ENCODE assay signal across 8 cellular contexts in the genomic region with DNA sequence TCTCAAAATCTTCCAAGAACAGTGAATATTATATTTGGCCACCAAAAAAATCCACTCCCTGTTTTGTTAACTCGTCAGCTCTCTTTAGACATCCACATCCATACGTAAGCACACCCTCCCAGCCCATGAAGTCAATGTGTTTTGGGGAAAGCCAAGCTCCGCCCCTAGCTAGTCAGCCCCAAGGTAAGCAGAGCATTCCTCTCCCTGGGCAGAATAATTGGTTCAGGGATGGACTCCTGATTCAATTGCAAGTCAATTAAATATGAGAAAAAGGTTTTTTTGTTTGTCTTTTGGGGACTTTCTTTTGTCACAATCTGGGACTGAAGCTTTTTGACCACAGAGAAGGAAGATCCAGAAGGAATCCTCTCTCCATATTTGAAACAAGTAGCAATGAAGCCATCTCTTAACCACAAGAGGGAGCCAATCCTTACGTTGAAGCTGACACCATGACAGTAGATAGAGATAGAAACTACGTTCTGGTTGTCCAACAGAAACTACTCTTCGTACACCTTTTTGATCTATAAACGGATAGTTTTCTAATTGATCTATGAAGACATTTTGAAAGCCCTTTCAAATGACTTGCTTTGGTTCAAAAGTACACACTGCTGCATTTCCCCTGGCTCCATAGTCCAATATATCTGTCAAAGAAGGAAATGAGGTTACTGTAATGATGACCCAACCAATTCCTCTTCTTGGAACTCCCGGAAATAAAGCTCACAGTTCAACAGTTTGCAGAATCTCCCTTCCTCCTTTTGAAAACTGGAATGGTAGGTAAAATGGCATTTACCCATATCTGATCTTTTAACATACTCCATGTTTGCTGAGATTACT.
DNase-seq lines count a peak whose midpoint lies in the region; ATAC-seq and TF ChIP-seq lines count a peak whose summit lies in the region.

No MANE protein-coding gene starts in this region.

- H3K27ac ChIP-seq in left lung (peak overlapping the region in 1 of 2 donors; percentile 45), upper lobe of right lung (no peak overlapping the region)

- H3K9me3 ChIP-seq in left lung (no peaks in the 10 kb centered on the region), upper lobe of right lung (no peaks in the 10 kb centered on the region)

- H3K27me3 ChIP-seq in left lung (no peaks in the 10 kb centered on the region), upper lobe of right lung (no peaks in the 10 kb centered on the region)

- peak; percentile 23 for DNase-seq in DMS 273 treated with DMSO at 0.1 percent for 48 hours (lab: John Stamatoyannopoulos, UW)
- DNase-seq in NCI-H2171 (lab: John Stamatoyannopoulos, UW) = peak; percentile 10
- peak; percentile 29 for DNase-seq in cerebellar cortex (ENCODE audit: low spot score)
- DNase-seq in left lung = no peak
- DNase-seq in upper lobe of right lung = no peak
- DNase-seq in T1000 (lab: John Stamatoyannopoulos, UW) = no peak

- TF ChIP-seq CTCF in left lung (IDR thresholded peaks at IDR 0.05) = peak; percentile 43 to 49
- TF ChIP-seq CTCF in upper lobe of right lung (IDR thresholded peaks at IDR 0.05) = peak; percentile 71

- H3K4me1 ChIP-seq in left lung = peaks cover 0 to 7% of the 10 kb centered on the region in 2 donors
- no peaks in the 10 kb centered on the region for H3K4me1 ChIP-seq in upper lobe of right lung

- H3K36me3 ChIP-seq in left lung (no peaks in the 10 kb centered on the region), upper lobe of right lung (no peaks in the 10 kb centered on the region)

- intact Hi-C loops in left lung (cut with DNase I) (loop anchor here in 1 of 2 donors (10.0 kb wide), 1 partner anchor 162 kb away; the partner anchor contains the start of gene TLE1), upper lobe of right lung (cut with DNase I) (no loop called here)

- H3K4me3 ChIP-seq in left lung (no peak overlapping the region), upper lobe of right lung (no peak overlapping the region)

- ATAC-seq in HG02571 (IDR thresholded peaks at IDR 0.05; ENCODE audit: unreplicated experiment) = peak; percentile 53
- peak; percentile 93 for ATAC-seq in left lung
- peak; percentile 83 for ATAC-seq in upper lobe of right lung
- ATAC-seq in GM21737 (IDR thresholded peaks at IDR 0.05; ENCODE audit: unreplicated experiment) = no peak

Comparison
In these comparisons a context has a peak if more than half of its experiments do, and no peak if none do; other contexts are left out.
1. DNase-seq: peak in DMS 273 treated with DMSO at 0.1 percent for 48 hours (single experiment), NCI-H2171 (single experiment) and cerebellar cortex (single experiment); none in left lung (0 of 2), upper lobe of right lung (single experiment) and T1000 (single experiment).